In genomic region chr15:89096664-89097063, GRCh38 we compare ENCODE assay signal across 17 cellular contexts. TPM values are rescaled to one million over a fixed set of nuclear protein-coding genes. Genes with fewer than 3 reads are reported as not detected.
A peak's percentile ranks its signal among the peaks of the same experiment; 100 is the strongest.
DNase-seq lines count a peak whose midpoint lies in the region; ATAC-seq, FAIRE-seq and TF ChIP-seq lines count a peak whose summit lies in the region.
"Had no signal": no experiment of that assay in that cellular context is flagged by ENCODE, and none has a peak within 500 bp of the region (broad histone marks: within the 10 kb centered on the region; RNA-seq: fewer than 3 reads in every experiment).

No MANE protein-coding gene starts in this region.

- DNase-seq in Right ventricle myocardium inferior (ENCODE audit: missing footprints) (no peak), cardiac septum (ENCODE audit: low spot score) (no peak), esophagus squamous epithelium (lab: John Stamatoyannopoulos, UW) (no peak), H54 (ENCODE audit: insufficient read length, low spot score) (no peak), NCI-H1694 treated with DMSO at 0.1 percent for 48 hours (lab: John Stamatoyannopoulos, UW) (no peak)
- no peak for DNase-seq in activated CD4-positive, alpha-beta T cell treated with anti-CD3 and anti-CD28 coated beads, Interleukin-2, amount 50 U/mL, for 48 hours
- DNase-seq: activated CD4-positive, alpha-beta T cell treated with anti-CD3 and anti-CD28 coated beads, Interleukin-2, amount 50 U/mL, for 4 hours; activated T-cell treated with anti-CD3 and anti-CD28 coated beads, Interleukin-2, amount 50 U/mL, for 48 hours; Karpas-422; NCI-H1436 had no signal

- intact Hi-C loops in Right ventricle myocardium inferior (cut with DNase I) = no loop called here
- intact Hi-C loops in cardiac septum (cut with DNase I) = no loop called here
- intact Hi-C loops in esophagus squamous epithelium (cut with DNase I) = no loop called here

- ATAC-seq in Right ventricle myocardium inferior (peak; percentile 52), HG03196 (IDR thresholded peaks at IDR 0.05; ENCODE audit: unreplicated experiment) (no peak)
- ATAC-seq: SK-N-SH treated with all-trans-retinoic acid at 6 μM for 48 hours had no signal

- FAIRE-seq in H54 (lab: Jason Lieb, UNC) = no peak
- FAIRE-seq: A204.1, keratinocyte, TTC549 had no signal

- TF ChIP-seq POLR2A in esophagus squamous epithelium (IDR thresholded peaks at IDR 0.05) = no peak
- no peak for TF ChIP-seq POLR2A in H54 (IDR thresholded peaks at IDR 0.05; ENCODE audit: low read depth, low read length)

- 64 to 78% methylated on average over 5 of the region's 5 CpGs for WGBS in esophagus squamous epithelium, 2 donors

- TF ChIP-seq CTCF in esophagus squamous epithelium (IDR thresholded peaks at IDR 0.05) = no peak

- H3K9me3 ChIP-seq in esophagus squamous epithelium (no peaks in the 10 kb centered on the region), muscle layer of duodenum (ENCODE audit: control insufficient read depth in 1 of 2, low read length in 2 of 2) (no peaks in the 10 kb centered on the region)
- H3K9me3 ChIP-seq: suprapubic skin had no signal

- H3K4me3 ChIP-seq in esophagus squamous epithelium = no peak overlapping the region
- H3K4me3 ChIP-seq in muscle layer of duodenum (ENCODE audit: low read depth in 1 of 2, low read length in 2 of 2) = no peak overlapping the region
- H3K4me3 ChIP-seq: suprapubic skin had no signal

- H3K27me3 ChIP-seq in esophagus squamous epithelium (no peaks in the 10 kb centered on the region), muscle layer of duodenum (ENCODE audit: low read depth, low read length) (no peaks in the 10 kb centered on the region)
- H3K27me3 ChIP-seq: suprapubic skin had no signal

- peaks cover 4 to 87% (median 41%) of the 10 kb centered on the region in 3 donors for H3K4me1 ChIP-seq in esophagus squamous epithelium
- H3K4me1 ChIP-seq in muscle layer of duodenum (ENCODE audit: control insufficient read depth in 1 of 2, insufficient read depth in 2 of 2, low read length in 2 of 2) = peaks cover 21 to 59% of the 10 kb centered on the region in 2 donors

- H3K27ac ChIP-seq in esophagus squamous epithelium = peak overlapping the region in 3 of 4 donors; percentile 59 to 97 (median 95)
- H3K27ac ChIP-seq in muscle layer of duodenum (ENCODE audit: low read length) = peak overlapping the region; percentile 43

- H3K36me3 ChIP-seq in esophagus squamous epithelium (peaks cover 0 to 6% (median 0%) of the 10 kb centered on the region in 3 donors), muscle layer of duodenum (ENCODE audit: control insufficient read depth in 1 of 2, insufficient read depth in 2 of 2, low read length in 2 of 2) (no peaks in the 10 kb centered on the region)

RNA-seq across cellular contexts. Expression of gene ABHD2, which starts 8.4 kb away (rescaled TPM):
- total RNA-seq in Right ventricle myocardium inferior (69.9 TPM), cardiac septum (185 TPM), esophagus squamous epithelium (10 to 100 TPM; 31.0 to 49.3 (median 35.3) TPM)
